In the genomic region with DNA sequence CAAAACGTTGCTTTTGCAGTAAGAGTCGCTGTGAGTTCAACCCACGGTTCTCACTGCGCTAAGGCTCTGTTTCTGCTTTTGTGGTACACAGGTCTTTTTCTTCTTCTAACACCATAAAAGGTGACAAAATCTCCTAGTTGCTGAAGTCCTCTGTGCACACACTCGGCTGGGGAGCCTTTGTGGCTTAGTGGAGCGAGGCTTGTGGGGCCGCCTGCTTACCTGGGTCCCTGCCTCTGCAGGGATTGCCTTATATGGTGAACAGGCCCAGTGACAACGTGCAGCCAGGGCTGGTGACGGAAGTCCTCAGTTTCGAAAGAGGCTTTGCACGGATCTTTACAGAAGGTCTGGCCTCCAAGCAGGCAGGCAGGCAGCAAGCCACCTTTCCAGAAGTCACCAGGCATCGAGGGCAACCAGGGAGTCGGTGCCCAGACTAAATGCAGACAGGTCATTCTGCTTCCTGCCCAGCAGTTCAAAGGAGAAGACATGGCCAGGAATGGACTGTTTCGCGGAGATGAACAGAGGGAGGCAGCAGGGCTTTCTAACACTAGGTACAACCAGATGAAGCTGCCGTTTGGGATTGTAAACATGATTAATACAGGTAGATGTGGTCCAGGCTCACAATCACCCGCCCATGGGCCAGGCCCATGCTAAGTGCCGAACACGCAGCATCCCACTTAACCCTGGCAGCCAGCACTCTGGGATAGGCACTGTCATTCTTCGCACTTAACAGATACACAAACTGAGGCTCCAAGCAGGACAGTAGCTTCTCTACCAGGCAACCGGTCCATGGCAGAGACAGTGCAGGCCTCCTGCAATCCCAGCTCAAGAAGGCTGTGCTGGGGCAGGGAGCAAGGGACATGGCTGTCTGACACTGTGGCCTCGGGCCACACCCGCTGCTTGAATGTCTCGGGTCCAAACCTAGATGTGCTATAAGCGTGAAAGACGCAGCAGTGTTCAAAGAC, we compare ENCODE assay signal across 8 cellular contexts. TPM values are rescaled to one million over a fixed set of nuclear protein-coding genes. Genes with fewer than 3 reads are reported as not detected.
DNase-seq lines count a peak whose midpoint lies in the region; ATAC-seq and TF ChIP-seq lines count a peak whose summit lies in the region.

No MANE protein-coding gene starts in this region.

- peak; percentile 92 for ATAC-seq in GM21619 (IDR thresholded peaks at IDR 0.05; ENCODE audit: unreplicated experiment)

- H3K27ac ChIP-seq in iPS-20b (ENCODE audit: low read length) (no peak overlapping the region), caudate nucleus (ENCODE audit: low read depth, low read length) (no peak overlapping the region)

- CTCF ChIA-PET in activated CD4-positive, alpha-beta memory T cell treated with anti-CD3 and anti-CD28 coated beads for 36 hours (lab: Charles Lee) = interaction anchor here (0.6 to 13.0 kb wide), 11 partner anchors 9 to 210 kb away, joined by 3 to 247 read pairs (median 5); a partner anchor contains a TSS

- DNase-seq in GM10266 (ENCODE audit: extremely low spot score) (peak; percentile 77), Kasumi-1 (lab: John Stamatoyannopoulos, UW) (peak; percentile 76 to 79), DMS114 treated with DMSO at 0.1 percent for 48 hours (lab: John Stamatoyannopoulos, UW; ENCODE audit: unreplicated experiment) (no peak), caudate nucleus (lab: John Stamatoyannopoulos, UW) (no peak)
- DNase-seq in activated CD4-positive, alpha-beta memory T cell treated with anti-CD3 and anti-CD28 coated beads for 36 hours = peak; percentile 91
- peak; percentile 48 to 65 for DNase-seq in stimulated activated CD8-positive, alpha-beta memory T cell treated with anti-CD3 and anti-CD28 coated beads, Interleukin-4, amount 100 ng/mL, for 4 hours (ENCODE audit: low read depth in 2 of 2, low spot score in 1 of 2)

- H3K4me1 Mint-ChIP-seq in activated CD4-positive, alpha-beta memory T cell treated with anti-CD3 and anti-CD28 coated beads for 36 hours (ENCODE audit: low read depth) = peaks cover 74% of the 10 kb centered on the region

- no peak for TF ChIP-seq CTCF in GM10266 (IDR thresholded peaks at IDR 0.05; ENCODE audit: control insufficient read depth, insufficient read depth, low read depth, missing control alignments)

- no peaks in the 10 kb centered on the region for H3K9me3 Mint-ChIP-seq in activated CD4-positive, alpha-beta memory T cell treated with anti-CD3 and anti-CD28 coated beads for 36 hours

- intact Hi-C loops in activated CD4-positive, alpha-beta memory T cell treated with anti-CD3 and anti-CD28 coated beads for 36 hours (cut with micrococcal nuclease) = loop anchor here (1.0 to 10.0 kb wide), 6 partner anchors 8 to 510 kb away; a partner anchor contains a TSS

- H3K4me3 ChIP-seq in iPS-20b (ENCODE audit: low read length) = no peak overlapping the region

- no peaks in the 10 kb centered on the region for H3K36me3 Mint-ChIP-seq in activated CD4-positive, alpha-beta memory T cell treated with anti-CD3 and anti-CD28 coated beads for 36 hours

- no peaks in the 10 kb centered on the region for H3K36me3 ChIP-seq in iPS-20b (ENCODE audit: insufficient read depth, low read depth, low read length)

- H3K9ac ChIP-seq in iPS-20b (ENCODE audit: low read depth, low read length) = peak overlapping the region; percentile 29; the same call in 1 of the 2 replicates

- POLR2A ChIA-PET in activated CD4-positive, alpha-beta memory T cell treated with anti-CD3 and anti-CD28 coated beads for 36 hours (lab: Charles Lee) = interaction anchor here (0.6 to 3.1 kb wide), 9 partner anchors 10 to 513 kb away, joined by 3 to 15 read pairs (median 3); no protein-coding TSS in a partner anchor

- no peaks in the 10 kb centered on the region for H3K9me3 ChIP-seq in iPS-20b (ENCODE audit: insufficient read depth, low read depth, low read length)

- peaks cover 9% of the 10 kb centered on the region; the same call in 1 of the 2 replicates for H3K4me1 ChIP-seq in iPS-20b (ENCODE audit: insufficient read depth, low read length)

- H3K27me3 ChIP-seq in iPS-20b (ENCODE audit: insufficient read depth, low read length) = no peaks in the 10 kb centered on the region

- H3K4me3 Mint-ChIP-seq in activated CD4-positive, alpha-beta memory T cell treated with anti-CD3 and anti-CD28 coated beads for 36 hours = peak overlapping the region; percentile 40

- H3K27ac Mint-ChIP-seq in activated CD4-positive, alpha-beta memory T cell treated with anti-CD3 and anti-CD28 coated beads for 36 hours = peak overlapping the region; percentile 94

- H3K27me3 Mint-ChIP-seq in activated CD4-positive, alpha-beta memory T cell treated with anti-CD3 and anti-CD28 coated beads for 36 hours = no peaks in the 10 kb centered on the region

RNA-seq across cellular contexts. Expression of a gene that starts 10.7 kb away (rescaled TPM):
- 10 to 100 TPM; 12.9 to 13.6 TPM for total RNA-seq in activated CD4-positive, alpha-beta memory T cell treated with anti-CD3 and anti-CD28 coated beads for 36 hours

Comparison
In these comparisons a context has a peak if more than half of its experiments do, and no peak if none do; other contexts are left out.
1. DNase-seq: peak in GM10266 (single experiment), Kasumi-1 (2 of 2), activated CD4-positive, alpha-beta memory T cell treated with anti-CD3 and anti-CD28 coated beads for 36 hours (single experiment) and stimulated activated CD8-positive, alpha-beta memory T cell treated with anti-CD3 and anti-CD28 coated beads, Interleukin-4, amount 100 ng/mL, for 4 hours (2 of 2); none in DMS114 treated with DMSO at 0.1 percent for 48 hours (single experiment) and caudate nucleus (0 of 61).